Comparison of ENCODE assay signal across 8 cellular contexts in genomic region chr7:70693690-70694356, GRCh38.
DNase-seq lines count a peak whose midpoint lies in the region; ATAC-seq and TF ChIP-seq lines count a peak whose summit lies in the region.

No MANE protein-coding gene starts in this region.

- H3K27me3 Mint-ChIP-seq in activated T-cell treated with anti-CD3 and anti-CD28 coated beads, Interleukin-2, amount 50 U/mL, for 4 hours (ENCODE audit: low read depth), result peaks cover 29% of the 10 kb centered on the region

- H3K4me1 Mint-ChIP-seq in activated T-cell treated with anti-CD3 and anti-CD28 coated beads, Interleukin-2, amount 50 U/mL, for 4 hours (ENCODE audit: low read depth), result peaks cover 16% of the 10 kb centered on the region

- DNase-seq in A172 (ENCODE audit: low spot score), result peak; percentile 45
- peak; percentile 60 to 89 for DNase-seq in NCI-H526 (lab: John Stamatoyannopoulos, UW)
- DNase-seq in activated T-cell treated with anti-CD3 and anti-CD28 coated beads, Interleukin-2, amount 50 U/mL, for 4 hours, result peak; percentile 58
- DNase-seq in fibroblast of peridontal ligament (ENCODE audit: extremely low read depth), result peak; percentile 33
- peak; percentile 48 to 49 for DNase-seq in tibial nerve (ENCODE audit: low spot score in 2 of 2)

- peak in 1 of 2 donors; percentile 76 for TF ChIP-seq POLR2A in tibial nerve (IDR thresholded peaks at IDR 0.05)

- H3F3A ChIP-seq in neural cell (ENCODE audit: insufficient read depth, low read length, poor library complexity, severe bottlenecking), result peaks cover 3% of the 10 kb centered on the region

- H3K36me3 ChIP-seq in neural cell (ENCODE audit: insufficient read depth, low read length), result no peaks in the 10 kb centered on the region
- H3K36me3 ChIP-seq in tibial nerve, result no peaks in the 10 kb centered on the region

- H3K9ac ChIP-seq in neural cell (ENCODE audit: low read length), result peak overlapping the region; percentile 94

- no peaks in the 10 kb centered on the region for H3K9me2 ChIP-seq in neural cell (ENCODE audit: insufficient read depth, low read length)

- peak overlapping the region; percentile 63 for H3K4me3 Mint-ChIP-seq in activated T-cell treated with anti-CD3 and anti-CD28 coated beads, Interleukin-2, amount 50 U/mL, for 4 hours

- H3K79me2 ChIP-seq in neural cell (replicated peaks; ENCODE audit: insufficient read depth, low read length), result peaks cover 82% of the 10 kb centered on the region

- peak; percentile 7 for TF ChIP-seq EP300 in neural cell (conservative IDR thresholded peaks at IDR 0.05; ENCODE audit: poor library complexity, severe bottlenecking)
- peak in 1 of 2 donors; percentile 80 for TF ChIP-seq EP300 in tibial nerve (IDR thresholded peaks at IDR 0.05)

- H3K9me3 ChIP-seq in neural cell (ENCODE audit: low read length), result no peaks in the 10 kb centered on the region
- no peaks in the 10 kb centered on the region for H3K9me3 ChIP-seq in tibial nerve

- TF ChIP-seq CTCF in neural cell (IDR thresholded peaks at IDR 0.05; ENCODE audit: poor library complexity, severe bottlenecking), result peak; percentile 60
- TF ChIP-seq CTCF in tibial nerve (IDR thresholded peaks at IDR 0.05), result peak in 3 of 5 experiments; percentile 26 to 60 (median 51)

- TF ChIP-seq RAD21 in neural cell (conservative IDR thresholded peaks at IDR 0.05), result peak; percentile 60

- peak; percentile 71 for ATAC-seq in GM18511 (IDR thresholded peaks at IDR 0.05; ENCODE audit: unreplicated experiment)
- ATAC-seq in HG03103 (IDR thresholded peaks at IDR 0.05; ENCODE audit: low read depth, unreplicated experiment), result peak; percentile 66
- peak; percentile 74 to 78 for ATAC-seq in activated T-cell treated with anti-CD3 and anti-CD28 coated beads, Interleukin-2, amount 50 U/mL, for 4 hours

- peak overlapping the region; percentile 67 for H3K27ac ChIP-seq in neural cell (ENCODE audit: low read length)
- H3K27ac ChIP-seq in tibial nerve, result peak overlapping the region; percentile 78 to 92 (median 84)

- no peak overlapping the region for H2AFZ ChIP-seq in neural cell (ENCODE audit: low read depth, low read length)

- WGBS in tibial nerve, 2 donors, result 0 to 1% methylated on average over 38 to 72 of the region's 91 CpGs

- H4K20me1 ChIP-seq in neural cell (ENCODE audit: insufficient read depth), result peaks cover 23% of the 10 kb centered on the region

- H3K36me3 Mint-ChIP-seq in activated T-cell treated with anti-CD3 and anti-CD28 coated beads, Interleukin-2, amount 50 U/mL, for 4 hours (ENCODE audit: insufficient read depth), result no peaks in the 10 kb centered on the region

- peak overlapping the region; percentile 87 for H3K4me3 ChIP-seq in neural cell (ENCODE audit: low read length)
- peak overlapping the region; percentile 17 to 92 (median 70) for H3K4me3 ChIP-seq in tibial nerve

- no peaks in the 10 kb centered on the region for H3K9me3 Mint-ChIP-seq in activated T-cell treated with anti-CD3 and anti-CD28 coated beads, Interleukin-2, amount 50 U/mL, for 4 hours

- peak overlapping the region; percentile 44 for H3K4me2 ChIP-seq in neural cell (ENCODE audit: low read length)

- H3K4me1 ChIP-seq in tibial nerve, result peaks cover 0 to 32% (median 6%) of the 10 kb centered on the region in 4 donors

- H3K27me3 ChIP-seq in neural cell (ENCODE audit: insufficient read depth, low read depth, low read length), result no peaks in the 10 kb centered on the region
- no peaks in the 10 kb centered on the region for H3K27me3 ChIP-seq in tibial nerve

TF ChIP-seq in neural cell, 6 proteins besides CTCF, POLR2A, EP300 and RAD21:
- TF ChIP-seq POLR2AphosphoS5 (IDR thresholded peaks at IDR 0.05) (peak; percentile 80), SMC3 (conservative IDR thresholded peaks at IDR 0.05; ENCODE audit: poor library complexity) (no peak), TAF1 (IDR thresholded peaks at IDR 0.05; ENCODE audit: low read depth) (peak; percentile 52)
- TF ChIP-seq, protein P1, sequence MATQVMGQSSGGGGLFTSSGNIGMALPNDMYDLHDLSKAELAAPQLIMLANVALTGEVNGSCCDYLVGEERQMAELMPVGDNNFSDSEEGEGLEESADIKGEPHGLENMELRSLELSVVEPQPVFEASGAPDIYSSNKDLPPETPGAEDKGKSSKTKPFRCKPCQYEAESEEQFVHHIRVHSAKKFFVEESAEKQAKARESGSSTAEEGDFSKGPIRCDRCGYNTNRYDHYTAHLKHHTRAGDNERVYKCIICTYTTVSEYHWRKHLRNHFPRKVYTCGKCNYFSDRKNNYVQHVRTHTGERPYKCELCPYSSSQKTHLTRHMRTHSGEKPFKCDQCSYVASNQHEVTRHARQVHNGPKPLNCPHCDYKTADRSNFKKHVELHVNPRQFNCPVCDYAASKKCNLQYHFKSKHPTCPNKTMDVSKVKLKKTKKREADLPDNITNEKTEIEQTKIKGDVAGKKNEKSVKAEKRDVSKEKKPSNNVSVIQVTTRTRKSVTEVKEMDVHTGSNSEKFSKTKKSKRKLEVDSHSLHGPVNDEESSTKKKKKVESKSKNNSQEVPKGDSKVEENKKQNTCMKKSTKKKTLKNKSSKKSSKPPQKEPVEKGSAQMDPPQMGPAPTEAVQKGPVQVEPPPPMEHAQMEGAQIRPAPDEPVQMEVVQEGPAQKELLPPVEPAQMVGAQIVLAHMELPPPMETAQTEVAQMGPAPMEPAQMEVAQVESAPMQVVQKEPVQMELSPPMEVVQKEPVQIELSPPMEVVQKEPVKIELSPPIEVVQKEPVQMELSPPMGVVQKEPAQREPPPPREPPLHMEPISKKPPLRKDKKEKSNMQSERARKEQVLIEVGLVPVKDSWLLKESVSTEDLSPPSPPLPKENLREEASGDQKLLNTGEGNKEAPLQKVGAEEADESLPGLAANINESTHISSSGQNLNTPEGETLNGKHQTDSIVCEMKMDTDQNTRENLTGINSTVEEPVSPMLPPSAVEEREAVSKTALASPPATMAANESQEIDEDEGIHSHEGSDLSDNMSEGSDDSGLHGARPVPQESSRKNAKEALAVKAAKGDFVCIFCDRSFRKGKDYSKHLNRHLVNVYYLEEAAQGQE (IDR thresholded peaks at IDR 0.05; ENCODE audit: borderline replicate concordance), result no peak

Comparison
In these comparisons a context has a peak if more than half of its experiments do, and no peak if none do; other contexts are left out.
1. Peak in every context shown above with its lines: DNase-seq, ATAC-seq, H3K4me3 ChIP-seq and H3K27ac ChIP-seq.